In genomic region chr14:35825968-35826217, GRCh38 we compare ENCODE assay signal across 8 cellular contexts. TPM values are rescaled to one million over a fixed set of nuclear protein-coding genes. Genes with fewer than 3 reads are reported as not detected.
DNase-seq lines count a peak whose midpoint lies in the region; ATAC-seq, FAIRE-seq and TF ChIP-seq lines count a peak whose summit lies in the region.

No MANE protein-coding gene starts in this region.

- no peaks in the 10 kb centered on the region for H3K9me3 ChIP-seq in cardiac muscle cell (ENCODE audit: low read depth)
- H3K9me3 ChIP-seq in K562 (replicated peaks; ENCODE audit: control insufficient read depth, insufficient read depth, low read depth, low read length), result no peaks in the 10 kb centered on the region
- H3K9me3 ChIP-seq in lung (ENCODE audit: control insufficient read depth in 2 of 2, insufficient read depth in 1 of 2, low read length in 1 of 2), result no peaks in the 10 kb centered on the region
- H3K9me3 ChIP-seq in upper lobe of left lung, result no peaks in the 10 kb centered on the region

- TF ChIP-seq EP300 in K562 (IDR thresholded peaks at IDR 0.05; ENCODE audit: low read length) (no peak), upper lobe of left lung (IDR thresholded peaks at IDR 0.05) (no peak)

- H4K20me1 ChIP-seq in K562 (replicated peaks; ENCODE audit: control insufficient read depth, insufficient read depth, low read length), result no peaks in the 10 kb centered on the region

- no peak for TF ChIP-seq RAD21 in K562 (CRISPR knock-in tag; conservative IDR thresholded peaks at IDR 0.05 in 1 of 2, IDR thresholded peaks at IDR 0.05 in 1 of 2)

- FAIRE-seq in K562 (lab: Jason Lieb, UNC), result no peak

- no TSS peak for BruUV-seq in K562 (replicated peaks; lab: Mats Ljungman, UMichigan)

- H3K27me3 ChIP-seq in cardiac muscle cell (no peaks in the 10 kb centered on the region), K562 (ENCODE audit: control insufficient read depth in 2 of 2, insufficient read depth in 2 of 2, low read length in 2 of 2) (no peaks in the 10 kb centered on the region), lung (ENCODE audit: control insufficient read depth, insufficient read depth) (no peaks in the 10 kb centered on the region), upper lobe of left lung (no peaks in the 10 kb centered on the region)

- H3K79me2 ChIP-seq in K562 (ENCODE audit: control insufficient read depth, insufficient read depth, low read length), result peaks cover 10% of the 10 kb centered on the region; the same call in 2 of the 3 replicates

- intact Hi-C loops in left cardiac atrium (cut with DNase I) (no loop called here), K562 (cut with micrococcal nuclease) (loop anchor here (10.0 kb wide), 1 partner anchor 291 kb away; the partner anchor contains the start of gene INSM2)

- TF ChIP-seq POLR2A in K562 (conservative IDR thresholded peaks at IDR 0.05) (no peak), upper lobe of left lung (IDR thresholded peaks at IDR 0.05) (no peak)

- peaks cover 3% of the 10 kb centered on the region for H3K4me1 ChIP-seq in cardiac muscle cell (ENCODE audit: low read depth)
- peaks cover 3 to 6% of the 10 kb centered on the region in 2 experiments; a peak in 2 of 5 replicates for H3K4me1 ChIP-seq in K562 (replicated peaks in 1 of 2; ENCODE audit: control insufficient read depth in 2 of 2, insufficient read depth in 2 of 2, low read length in 2 of 2)
- H3K4me1 ChIP-seq in lung (ENCODE audit: control insufficient read depth in 2 of 2, insufficient read depth in 2 of 2, low read length in 2 of 2), result no peaks in the 10 kb centered on the region
- peaks cover 0 to 9% (median 7%) of the 10 kb centered on the region in 4 donors for H3K4me1 ChIP-seq in upper lobe of left lung

- peak overlapping the region; percentile 98 for H3K4me2 ChIP-seq in K562 (ENCODE audit: insufficient read depth, low read length)

- peak overlapping the region in 1 of 2 experiments; percentile 85; a peak in 3 of 4 replicates for H3K9ac ChIP-seq in K562 (ENCODE audit: insufficient read depth in 1 of 2, low read depth in 2 of 2, low read length in 2 of 2)

- no peaks in the 10 kb centered on the region for H3K9me1 ChIP-seq in K562 (ENCODE audit: control insufficient read depth, insufficient read depth, low read length)

- in situ Hi-C loops in K562 (cut with MboI), result loop anchor here (25.0 kb wide), 1 partner anchor 1336 kb away; the partner anchor contains the start of gene SLC25A21

- POLR2A ChIA-PET in K562 (lab: Yijun Ruan, JAX), result interaction anchor here (0.6 to 1.5 kb wide), 6 partner anchors 9 to 165 kb away, joined by 3 to 8 read pairs (median 5); no protein-coding TSS in a partner anchor

- TF ChIP-seq CTCF in cardiac muscle cell (IDR thresholded peaks at IDR 0.05; ENCODE audit: low read depth, low read length) (no peak), K562 (IDR thresholded peaks at IDR 0.05 in 2 of 3, conservative IDR thresholded peaks at IDR 0.05 in 1 of 3; ENCODE audit: insufficient read depth in 2 of 3, low read depth in 1 of 3, low read length in 3 of 3) (no peak), lung (IDR thresholded peaks at IDR 0.05; ENCODE audit: control extremely low read depth, extremely low read depth) (no peak), upper lobe of left lung (IDR thresholded peaks at IDR 0.05) (no peak)

- no peaks in the 10 kb centered on the region for H3K36me3 ChIP-seq in cardiac muscle cell
- H3K36me3 ChIP-seq in K562 (ENCODE audit: control insufficient read depth, insufficient read depth, low read length), result no peaks in the 10 kb centered on the region
- no peaks in the 10 kb centered on the region for H3K36me3 ChIP-seq in lung (ENCODE audit: control insufficient read depth in 2 of 2, insufficient read depth in 2 of 2, low read length in 2 of 2)
- no peaks in the 10 kb centered on the region for H3K36me3 ChIP-seq in upper lobe of left lung

- peak overlapping the region; percentile 98 for H2AFZ ChIP-seq in K562 (ENCODE audit: low read depth, low read length)

- CTCF ChIA-PET in K562 (lab: Yijun Ruan, JAX; ENCODE audit: low intra/inter-chr PET ratio), result no interaction called here

- H3K4me3 ChIP-seq in cardiac muscle cell, result peak overlapping the region; percentile 71
- peak overlapping the region; percentile 78 for H3K4me3 ChIP-seq in K562
- peak overlapping the region; percentile 45 for H3K4me3 ChIP-seq in lung
- peak overlapping the region in 3 of 4 donors; percentile 88 to 99 (median 98) for H3K4me3 ChIP-seq in upper lobe of left lung

- DNase-seq in cardiac muscle cell (ENCODE audit: low read depth in 1 of 2, low spot score in 1 of 2), result no peak
- DNase-seq in left cardiac atrium, result no peak
- DNase-seq in K562 (ENCODE audit: extremely low read depth in 1 of 4, low spot score in 3 of 4), result no peak
- DNase-seq in lung (ENCODE audit: low spot score), result no peak
- DNase-seq in upper lobe of left lung, result no peak
- no peak for DNase-seq in stimulated activated CD4-positive, alpha-beta T cell treated with anti-CD3 and anti-CD28 coated beads, Interleukin-2, amount 100 ng/mL, for 24 hours
- no peak for DNase-seq in SW 1271 (lab: John Stamatoyannopoulos, UW)

- no peak for ATAC-seq in left cardiac atrium
- no peak for ATAC-seq in K562
- ATAC-seq in lung (ENCODE audit: insufficient read depth, low FRiP score), result no peak
- no peak for ATAC-seq in upper lobe of left lung (ENCODE audit: low FRiP score in 2 of 2)
- ATAC-seq in GM19452 (IDR thresholded peaks at IDR 0.05; ENCODE audit: unreplicated experiment), result no peak

- WGBS in K562 (ENCODE audit: insufficient coverage, low coverage, missing lambda C conversion rate), result 0% methylated on average over 4 of the region's 6 CpGs
- 1% methylated on average over 6 of the region's 6 CpGs for WGBS in lung, 2 donors
- WGBS in upper lobe of left lung, 2 donors, result 0% methylated on average over 6 of the region's 6 CpGs

- H3K27ac ChIP-seq in cardiac muscle cell, result peak overlapping the region; percentile 58
- peak overlapping the region; percentile 30; the same call in 2 of the 3 replicates for H3K27ac ChIP-seq in K562 (ENCODE audit: extremely low read depth, low read depth, low read length)
- peak overlapping the region in 1 of 2 donors; percentile 40 for H3K27ac ChIP-seq in lung (ENCODE audit: low read depth in 1 of 2, low read length in 1 of 2)
- H3K27ac ChIP-seq in upper lobe of left lung, result peak overlapping the region in 2 of 4 donors; percentile 95 to 99

TF ChIP-seq in K562, 482 proteins besides CTCF, POLR2A, EP300 and RAD21 (continues in another document):
- TF ChIP-seq ZNF644 (tag; IDR thresholded peaks at IDR 0.05; ENCODE audit: low read depth), result 0 out of 2 replicates have a peak, but pooled peaks have one; percentile 49

RNA-seq across cellular contexts. Expression of gene BRMS1L, which starts 0.2 kb away (rescaled TPM):
- total RNA-seq in cardiac muscle cell (7.0 and 8.2 TPM in 2 replicates), left cardiac atrium (10 to 100 TPM in 1 of 2 donors, 1 to 10 TPM in 1; 9.7 to 15.3 TPM), K562 (2014; rRNA removed) (1.2 and 1.3 TPM in 2 replicates), K562 (2014; rRNA removed; fragmentation: Illumina TruSeq; extraction: Trizol) (3.6 and 4.5 TPM in 2 replicates), K562 (2015; rRNA removed; fragmentation: Illumina TruSeq; extraction: Trizol) (4.1 and 4.2 TPM in 2 replicates), K562 (2021) (2.6 and 4.7 TPM in 2 replicates), lung (10 to 100 TPM in 1 of 2 donors, 1 to 10 TPM in 1; 6.3 to 17.4 TPM), upper lobe of left lung (10 to 100 TPM in 1 of 6 donors, 1 to 10 TPM in 5; 2.1 to 14.4 (median 6.7) TPM)
- polyA plus RNA-seq in cardiac muscle cell (18.4 and 18.5 TPM in 2 replicates), K562 (2011; rRNA removed) (3.2 and 4.7 TPM in 2 replicates), K562 (2014; fragmentation: Illumina TruSeq; extraction: Trizol) (3.3 and 3.5 TPM in 2 replicates), K562 (2014; fragmentation: Nextera tagmentation; extraction: Ambion mirVana) (1 to 10 TPM; 1.4 to 2.0 TPM), K562 (2014; rRNA removed) (3.5 and 4.0 TPM in 2 replicates), lung (1 to 10 TPM; 5.0 to 6.3 TPM)
- 2.5 and 12.8 TPM in 2 replicates for total RNA-seq in K562 (2011; cell fraction: chromatin; rRNA removed; ENCODE audit: low replicate concordance)
- 0.50 and 1.1 TPM in 2 replicates for total RNA-seq in K562 (2011; cell fraction: nucleolus; rRNA removed)
- total RNA-seq in K562 (2011; cell fraction: nucleoplasm; rRNA removed), result 2.1 and 5.7 TPM in 2 replicates
- 0.30 and 0.80 TPM in 2 replicates for polyA plus RNA-seq in K562 (2011; cell fraction: cytosol; rRNA removed)
- 1.7 and 3.3 TPM in 2 replicates for polyA plus RNA-seq in K562 (2011; cell fraction: nucleus; rRNA removed)
- 2.0 and 3.7 TPM in 2 replicates for polyA plus RNA-seq in K562 (2012)
- 3.0 and 3.6 TPM in 2 replicates for polyA minus RNA-seq in K562 (2011; rRNA and poly(A)+ RNA removed)
- 1.7 and 4.0 TPM in 2 replicates for polyA minus RNA-seq in K562 (2011; cell fraction: cytosol; rRNA and poly(A)+ RNA removed)
- polyA minus RNA-seq in K562 (2011; cell fraction: nucleus; rRNA and poly(A)+ RNA removed), result 2.6 and 4.1 TPM in 2 replicates

RNA-seq across cellular contexts. Expression of gene RALGAPA1, which starts 16.8 kb away (rescaled TPM):
- total RNA-seq in cardiac muscle cell, result 27.4 and 31.5 TPM in 2 replicates
- 28.1 and 30.6 TPM in 2 replicates for polyA plus RNA-seq in cardiac muscle cell
- 10 to 100 TPM; 30.4 to 40.8 TPM for total RNA-seq in left cardiac atrium
- total RNA-seq in K562 (2011; cell fraction: chromatin; rRNA removed; ENCODE audit: low replicate concordance), result 9.5 and 55.1 TPM in 2 replicates
- 4.8 and 9.1 TPM in 2 replicates for total RNA-seq in K562 (2011; cell fraction: nucleolus; rRNA removed)
- 13.9 and 16.5 TPM in 2 replicates for total RNA-seq in K562 (2011; cell fraction: nucleoplasm; rRNA removed)
- total RNA-seq in K562 (2014; rRNA removed), result 5.9 and 6.2 TPM in 2 replicates
- 14.6 and 15.5 TPM in 2 replicates for total RNA-seq in K562 (2014; rRNA removed; fragmentation: Illumina TruSeq; extraction: Trizol)
- 13.3 and 16.3 TPM in 2 replicates for total RNA-seq in K562 (2015; rRNA removed; fragmentation: Illumina TruSeq; extraction: Trizol)
- total RNA-seq in K562 (2021), result 14.0 and 14.7 TPM in 2 replicates
- polyA plus RNA-seq in K562 (2011; rRNA removed), result 3.9 and 5.8 TPM in 2 replicates
- 1.4 and 2.2 TPM in 2 replicates for polyA plus RNA-seq in K562 (2011; cell fraction: cytosol; rRNA removed)
- 5.0 and 5.3 TPM in 2 replicates for polyA plus RNA-seq in K562 (2011; cell fraction: nucleus; rRNA removed)
- polyA plus RNA-seq in K562 (2012), result 4.7 and 6.4 TPM in 2 replicates
- 7.1 and 9.2 TPM in 2 replicates for polyA plus RNA-seq in K562 (2014; fragmentation: Illumina TruSeq; extraction: Trizol)
- polyA plus RNA-seq in K562 (2014; fragmentation: Nextera tagmentation; extraction: Ambion mirVana), result 1 to 10 TPM; 2.5 to 3.4 TPM
- polyA plus RNA-seq in K562 (2014; rRNA removed), result 4.7 and 6.2 TPM in 2 replicates
- polyA minus RNA-seq in K562 (2011; rRNA and poly(A)+ RNA removed), result 18.6 and 21.9 TPM in 2 replicates
- 7.7 and 10.6 TPM in 2 replicates for polyA minus RNA-seq in K562 (2011; cell fraction: cytosol; rRNA and poly(A)+ RNA removed)
- polyA minus RNA-seq in K562 (2011; cell fraction: nucleus; rRNA and poly(A)+ RNA removed), result 19.5 and 21.1 TPM in 2 replicates
- 100 to 1,000 TPM in 1 of 2 donors, 10 to 100 TPM in 1; 74.5 to 188 TPM for total RNA-seq in lung
- 10 to 100 TPM in 1 of 2 donors, 1 to 10 TPM in 1; 9.4 to 15.3 TPM for polyA plus RNA-seq in lung
- 100 to 1,000 TPM in 2 of 6 donors, 10 to 100 TPM in 4; 55.5 to 155 (median 61.1) TPM for total RNA-seq in upper lobe of left lung

Comparison
In these comparisons a context has a peak if more than half of its experiments do, and no peak if none do; other contexts are left out.
1. H3K4me3 ChIP-seq: peak in every context shown above with its lines; median percentile 98 in upper lobe of left lung; 78 in K562; 71 in cardiac muscle cell; 45 in lung.